Comparison of ENCODE assay signal across 1 cellular context in genomic region chr3:34239287-34239686, GRCh38.
TF ChIP-seq lines count a peak whose summit lies in the region.

No MANE protein-coding gene starts in this region.

TF ChIP-seq in K562, 482 proteins besides CTCF, POLR2A, EP300 and RAD21:
- TF ChIP-seq, protein P1, sequence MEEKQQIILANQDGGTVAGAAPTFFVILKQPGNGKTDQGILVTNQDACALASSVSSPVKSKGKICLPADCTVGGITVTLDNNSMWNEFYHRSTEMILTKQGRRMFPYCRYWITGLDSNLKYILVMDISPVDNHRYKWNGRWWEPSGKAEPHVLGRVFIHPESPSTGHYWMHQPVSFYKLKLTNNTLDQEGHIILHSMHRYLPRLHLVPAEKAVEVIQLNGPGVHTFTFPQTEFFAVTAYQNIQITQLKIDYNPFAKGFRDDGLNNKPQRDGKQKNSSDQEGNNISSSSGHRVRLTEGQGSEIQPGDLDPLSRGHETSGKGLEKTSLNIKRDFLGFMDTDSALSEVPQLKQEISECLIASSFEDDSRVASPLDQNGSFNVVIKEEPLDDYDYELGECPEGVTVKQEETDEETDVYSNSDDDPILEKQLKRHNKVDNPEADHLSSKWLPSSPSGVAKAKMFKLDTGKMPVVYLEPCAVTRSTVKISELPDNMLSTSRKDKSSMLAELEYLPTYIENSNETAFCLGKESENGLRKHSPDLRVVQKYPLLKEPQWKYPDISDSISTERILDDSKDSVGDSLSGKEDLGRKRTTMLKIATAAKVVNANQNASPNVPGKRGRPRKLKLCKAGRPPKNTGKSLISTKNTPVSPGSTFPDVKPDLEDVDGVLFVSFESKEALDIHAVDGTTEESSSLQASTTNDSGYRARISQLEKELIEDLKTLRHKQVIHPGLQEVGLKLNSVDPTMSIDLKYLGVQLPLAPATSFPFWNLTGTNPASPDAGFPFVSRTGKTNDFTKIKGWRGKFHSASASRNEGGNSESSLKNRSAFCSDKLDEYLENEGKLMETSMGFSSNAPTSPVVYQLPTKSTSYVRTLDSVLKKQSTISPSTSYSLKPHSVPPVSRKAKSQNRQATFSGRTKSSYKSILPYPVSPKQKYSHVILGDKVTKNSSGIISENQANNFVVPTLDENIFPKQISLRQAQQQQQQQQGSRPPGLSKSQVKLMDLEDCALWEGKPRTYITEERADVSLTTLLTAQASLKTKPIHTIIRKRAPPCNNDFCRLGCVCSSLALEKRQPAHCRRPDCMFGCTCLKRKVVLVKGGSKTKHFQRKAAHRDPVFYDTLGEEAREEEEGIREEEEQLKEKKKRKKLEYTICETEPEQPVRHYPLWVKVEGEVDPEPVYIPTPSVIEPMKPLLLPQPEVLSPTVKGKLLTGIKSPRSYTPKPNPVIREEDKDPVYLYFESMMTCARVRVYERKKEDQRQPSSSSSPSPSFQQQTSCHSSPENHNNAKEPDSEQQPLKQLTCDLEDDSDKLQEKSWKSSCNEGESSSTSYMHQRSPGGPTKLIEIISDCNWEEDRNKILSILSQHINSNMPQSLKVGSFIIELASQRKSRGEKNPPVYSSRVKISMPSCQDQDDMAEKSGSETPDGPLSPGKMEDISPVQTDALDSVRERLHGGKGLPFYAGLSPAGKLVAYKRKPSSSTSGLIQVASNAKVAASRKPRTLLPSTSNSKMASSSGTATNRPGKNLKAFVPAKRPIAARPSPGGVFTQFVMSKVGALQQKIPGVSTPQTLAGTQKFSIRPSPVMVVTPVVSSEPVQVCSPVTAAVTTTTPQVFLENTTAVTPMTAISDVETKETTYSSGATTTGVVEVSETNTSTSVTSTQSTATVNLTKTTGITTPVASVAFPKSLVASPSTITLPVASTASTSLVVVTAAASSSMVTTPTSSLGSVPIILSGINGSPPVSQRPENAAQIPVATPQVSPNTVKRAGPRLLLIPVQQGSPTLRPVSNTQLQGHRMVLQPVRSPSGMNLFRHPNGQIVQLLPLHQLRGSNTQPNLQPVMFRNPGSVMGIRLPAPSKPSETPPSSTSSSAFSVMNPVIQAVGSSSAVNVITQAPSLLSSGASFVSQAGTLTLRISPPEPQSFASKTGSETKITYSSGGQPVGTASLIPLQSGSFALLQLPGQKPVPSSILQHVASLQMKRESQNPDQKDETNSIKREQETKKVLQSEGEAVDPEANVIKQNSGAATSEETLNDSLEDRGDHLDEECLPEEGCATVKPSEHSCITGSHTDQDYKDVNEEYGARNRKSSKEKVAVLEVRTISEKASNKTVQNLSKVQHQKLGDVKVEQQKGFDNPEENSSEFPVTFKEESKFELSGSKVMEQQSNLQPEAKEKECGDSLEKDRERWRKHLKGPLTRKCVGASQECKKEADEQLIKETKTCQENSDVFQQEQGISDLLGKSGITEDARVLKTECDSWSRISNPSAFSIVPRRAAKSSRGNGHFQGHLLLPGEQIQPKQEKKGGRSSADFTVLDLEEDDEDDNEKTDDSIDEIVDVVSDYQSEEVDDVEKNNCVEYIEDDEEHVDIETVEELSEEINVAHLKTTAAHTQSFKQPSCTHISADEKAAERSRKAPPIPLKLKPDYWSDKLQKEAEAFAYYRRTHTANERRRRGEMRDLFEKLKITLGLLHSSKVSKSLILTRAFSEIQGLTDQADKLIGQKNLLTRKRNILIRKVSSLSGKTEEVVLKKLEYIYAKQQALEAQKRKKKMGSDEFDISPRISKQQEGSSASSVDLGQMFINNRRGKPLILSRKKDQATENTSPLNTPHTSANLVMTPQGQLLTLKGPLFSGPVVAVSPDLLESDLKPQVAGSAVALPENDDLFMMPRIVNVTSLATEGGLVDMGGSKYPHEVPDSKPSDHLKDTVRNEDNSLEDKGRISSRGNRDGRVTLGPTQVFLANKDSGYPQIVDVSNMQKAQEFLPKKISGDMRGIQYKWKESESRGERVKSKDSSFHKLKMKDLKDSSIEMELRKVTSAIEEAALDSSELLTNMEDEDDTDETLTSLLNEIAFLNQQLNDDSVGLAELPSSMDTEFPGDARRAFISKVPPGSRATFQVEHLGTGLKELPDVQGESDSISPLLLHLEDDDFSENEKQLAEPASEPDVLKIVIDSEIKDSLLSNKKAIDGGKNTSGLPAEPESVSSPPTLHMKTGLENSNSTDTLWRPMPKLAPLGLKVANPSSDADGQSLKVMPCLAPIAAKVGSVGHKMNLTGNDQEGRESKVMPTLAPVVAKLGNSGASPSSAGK (IDR thresholded peaks at IDR 0.05), result no peak
- TF ChIP-seq RHOXF2B (CRISPR knock-in tag; conservative IDR thresholded peaks at IDR 0.05), result no peak
- TF ChIP-seq ZNF316 (IDR thresholded peaks at IDR 0.05), result 0 out of 2 replicates have a peak, but pooled peaks have one; percentile 40
- TF ChIP-seq HNRNPK (IDR thresholded peaks at IDR 0.05; ENCODE audit: low read depth, low read length, poor library complexity, severe bottlenecking), result no peak
